11 cellular contexts compared by ENCODE assay signal in genomic region chr13:62626771-62627170, GRCh38.
DNase-seq lines count a peak whose midpoint lies in the region; ATAC-seq and TF ChIP-seq lines count a peak whose summit lies in the region.
"Had no signal": no experiment of that assay in that cellular context is flagged by ENCODE, and none has a peak within 500 bp of the region (broad histone marks: within the 10 kb centered on the region; RNA-seq: fewer than 3 reads in every experiment).

No MANE protein-coding gene starts in this region.

- peak overlapping the region; percentile 19 for H2AFZ ChIP-seq in neural progenitor cell (replicated peaks)

- DNase-seq in Jurkat, Clone E6-1 (ENCODE audit: low read depth, low spot score) = peak; percentile 4
- peak; percentile 81 for DNase-seq in WTC11 (ENCODE audit: low spot score)
- peak; percentile 30 for DNase-seq in neural progenitor cell (ENCODE audit: low spot score)
- no peak for DNase-seq in amniotic stem cell (lab: John Stamatoyannopoulos, UW)
- DNase-seq in ACHN = no peak
- DNase-seq in germinal center (ENCODE audit: low spot score) = no peak
- DNase-seq: activated effector memory CD4-positive, alpha-beta T cell treated with Interleukin-2 at 50 U/mL for 16 hours; heart right ventricle; KG1; T-helper 1 cell had no signal

- no peak overlapping the region for H3K4me3 ChIP-seq in Jurkat, Clone E6-1 (ENCODE audit: low read length)
- no peak overlapping the region for H3K4me3 ChIP-seq in neural progenitor cell
- H3K4me3 ChIP-seq: heart right ventricle had no signal

- no peaks in the 10 kb centered on the region for H3K27me3 Mint-ChIP-seq in WTC11 (ENCODE audit: low read depth)
- H3K27me3 Mint-ChIP-seq in neural progenitor cell (ENCODE audit: insufficient read depth, low read depth) = no peaks in the 10 kb centered on the region

- TF ChIP-seq CTCF in GM12873 (IDR thresholded peaks at IDR 0.05; ENCODE audit: insufficient read depth, low read depth, low read length, missing control alignments) (peak; percentile 59), WTC11 (IDR thresholded peaks at IDR 0.05) (peak; percentile 62), neural progenitor cell (IDR thresholded peaks at IDR 0.05) (peak; percentile 63)

- no peak overlapping the region for H3K27ac ChIP-seq in neural progenitor cell
- H3K27ac ChIP-seq: heart right ventricle had no signal

- peak; percentile 84 for ATAC-seq in WTC11
- ATAC-seq: heart right ventricle had no signal

- H3F3A ChIP-seq in neural progenitor cell (ENCODE audit: low read depth) = no peaks in the 10 kb centered on the region

- H3K9me3 ChIP-seq in neural progenitor cell (ENCODE audit: low read depth) = no peaks in the 10 kb centered on the region

- POLR2A ChIA-PET in WTC11 (lab: Charles Lee) = interaction anchor here (0.7 kb wide), 1 partner anchor 22 kb away, joined by 4 read pairs; no protein-coding TSS in a partner anchor

- peaks cover 3% of the 10 kb centered on the region for H3K4me1 ChIP-seq in neural progenitor cell
- H3K4me1 ChIP-seq: heart right ventricle had no signal

- H3K36me3 Mint-ChIP-seq in WTC11 (no peaks in the 10 kb centered on the region), neural progenitor cell (no peaks in the 10 kb centered on the region)

- in situ Hi-C loops in ACHN (cut with HindIII; ENCODE audit: low pct_ligation_motif_present, low pct_unique_long_range_greater_than_20kb, low sequenced_read_pairs) = no loop called here

- H3K9me3 Mint-ChIP-seq in WTC11 (no peaks in the 10 kb centered on the region), neural progenitor cell (no peaks in the 10 kb centered on the region)

- H4K20me1 ChIP-seq in neural progenitor cell (ENCODE audit: low read depth) = no peaks in the 10 kb centered on the region

- no peak overlapping the region for H3K4me2 ChIP-seq in neural progenitor cell

- H3K27ac Mint-ChIP-seq in WTC11 (no peak overlapping the region), neural progenitor cell (no peak overlapping the region)

- no peak overlapping the region for H3K9ac ChIP-seq in neural progenitor cell

- no peaks in the 10 kb centered on the region for H3K27me3 ChIP-seq in neural progenitor cell
- H3K27me3 ChIP-seq: heart right ventricle had no signal

- peaks cover 5% of the 10 kb centered on the region for H3K36me3 ChIP-seq in neural progenitor cell
- H3K36me3 ChIP-seq: heart right ventricle had no signal

- peaks cover 13% of the 10 kb centered on the region for H3K4me1 Mint-ChIP-seq in WTC11
- no peaks in the 10 kb centered on the region for H3K4me1 Mint-ChIP-seq in neural progenitor cell

- H3K4me3 Mint-ChIP-seq in WTC11 (no peak overlapping the region), neural progenitor cell (no peak overlapping the region)

- CTCF ChIA-PET in WTC11 (lab: Charles Lee) = interaction anchor here (0.7 to 1.2 kb wide), 9 partner anchors 12 to 1216 kb away, joined by 3 to 4 read pairs (median 3); no protein-coding TSS in a partner anchor

- H3K79me2 ChIP-seq in neural progenitor cell (ENCODE audit: low read depth) = no peaks in the 10 kb centered on the region

TF ChIP-seq in WTC11, 78 proteins besides CTCF, POLR2A, EP300 and RAD21 (continues in another document):
- TF ChIP-seq TEAD1 (CRISPR knock-in tag; IDR thresholded peaks at IDR 0.05) (no peak), ZNF138 (CRISPR knock-in tag; conservative IDR thresholded peaks at IDR 0.05) (no peak), E2F5 (CRISPR knock-in tag; IDR thresholded peaks at IDR 0.05) (no peak), SOX15 (CRISPR knock-in tag; IDR thresholded peaks at IDR 0.05) (no peak), RELA (CRISPR knock-in tag; IDR thresholded peaks at IDR 0.05; ENCODE audit: borderline replicate concordance) (no peak), ZNF416 (CRISPR knock-in tag; IDR thresholded peaks at IDR 0.05) (no peak), SP1 (CRISPR knock-in tag; conservative IDR thresholded peaks at IDR 0.05) (no peak), ZSCAN18 (CRISPR knock-in tag; IDR thresholded peaks at IDR 0.05) (no peak), GABPB1 (CRISPR knock-in tag; IDR thresholded peaks at IDR 0.05) (no peak), CREM (CRISPR knock-in tag; IDR thresholded peaks at IDR 0.05) (no peak), RORB (CRISPR knock-in tag; IDR thresholded peaks at IDR 0.05) (no peak), AR (CRISPR knock-in tag; IDR thresholded peaks at IDR 0.05) (no peak), KAT7 (CRISPR knock-in tag; IDR thresholded peaks at IDR 0.05; ENCODE audit: borderline replicate concordance) (no peak), ARID4B (CRISPR knock-in tag; IDR thresholded peaks at IDR 0.05; ENCODE audit: borderline replicate concordance) (no peak), ZBTB21 (CRISPR knock-in tag; IDR thresholded peaks at IDR 0.05; ENCODE audit: borderline replicate concordance) (no peak), ZNF121 (CRISPR knock-in tag; IDR thresholded peaks at IDR 0.05) (no peak)

Comparison
In these comparisons a context has a peak if more than half of its experiments do, and no peak if none do; other contexts are left out.
1. DNase-seq: peak in Jurkat, Clone E6-1 (single experiment), WTC11 (single experiment) and neural progenitor cell (single experiment); none in amniotic stem cell (single experiment), ACHN (single experiment) and germinal center (single experiment).
2. Peak in every context shown above with its lines, with median percentiles within 50 percentile points of each other: CTCF ChIP-seq.